In the genomic region with DNA sequence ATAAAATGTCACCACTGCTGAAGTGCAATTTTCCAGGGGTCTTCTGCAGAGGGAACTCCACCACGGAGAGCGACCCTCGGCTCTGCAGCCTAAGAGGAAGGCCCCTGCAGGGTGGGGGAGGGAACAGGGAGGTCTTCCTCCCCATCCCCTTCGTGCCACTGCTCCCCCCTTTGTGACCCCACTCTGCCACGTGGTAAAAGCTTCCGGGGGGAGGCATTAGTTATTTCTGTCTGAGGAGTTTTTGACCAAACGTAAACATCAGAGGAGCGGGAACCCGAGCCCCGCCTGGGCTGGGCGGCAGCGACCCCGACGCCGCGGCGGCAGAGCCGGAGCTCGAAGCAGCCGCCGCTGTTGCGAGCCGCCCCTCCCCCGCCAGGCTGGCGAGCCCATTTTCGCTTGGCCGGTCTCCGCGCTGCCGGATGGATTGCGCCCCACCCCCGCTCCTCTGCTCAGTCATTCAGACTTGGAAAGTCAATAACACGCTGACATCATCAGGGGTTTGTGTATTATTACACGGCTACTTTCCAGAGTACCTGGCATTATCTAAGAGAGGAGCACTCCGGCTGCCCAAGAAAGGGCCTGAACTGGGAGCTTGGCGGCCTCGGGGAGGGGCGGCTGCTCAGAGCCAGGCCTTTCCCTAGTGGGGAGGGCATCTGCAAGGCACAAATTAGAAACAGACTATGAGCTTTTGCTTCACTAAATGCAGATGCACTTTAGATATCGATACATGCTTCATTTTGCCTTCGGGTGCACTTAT, we compare ENCODE assay signal across 8 cellular contexts.
DNase-seq lines count a peak whose midpoint lies in the region; ATAC-seq and TF ChIP-seq lines count a peak whose summit lies in the region.

No MANE protein-coding gene starts in this region.

- H3K4me1 Mint-ChIP-seq in activated T-cell treated with anti-CD3 and anti-CD28 coated beads, Interleukin-2, amount 50 U/mL, for 72 hours (ENCODE audit: low read depth): peaks cover 63% of the 10 kb centered on the region

- peak overlapping the region; percentile 79 to 92 (median 90) for H3K27ac ChIP-seq in esophagus muscularis mucosa (replicated peaks in 1 of 4)

- H3K27me3 Mint-ChIP-seq in activated T-cell treated with anti-CD3 and anti-CD28 coated beads, Interleukin-2, amount 50 U/mL, for 72 hours (ENCODE audit: low read depth): no peaks in the 10 kb centered on the region

- H3K4me3 ChIP-seq in esophagus muscularis mucosa: peak overlapping the region; percentile 48 to 59 (median 50)

- WGBS in esophagus muscularis mucosa: under 1% methylated on average over 12 of the region's 40 CpGs

- DNase-seq in DMS53 treated with DMSO at 0.1 percent for 48 hours (lab: John Stamatoyannopoulos, UW; ENCODE audit: unreplicated experiment) (peak; percentile 90), KG1 (lab: John Stamatoyannopoulos, UW) (peak; percentile 95), esophagus muscularis mucosa (ENCODE audit: extremely low spot score) (peak; percentile 98), myocyte (ENCODE audit: low read depth) (peak; percentile 99)
- DNase-seq in activated T-cell treated with anti-CD3 and anti-CD28 coated beads, Interleukin-2, amount 50 U/mL, for 72 hours: peak; percentile 96 to 97
- DNase-seq in stimulated activated CD8-positive, alpha-beta memory T cell treated with anti-CD3 and anti-CD28 coated beads, Interleukin-7, amount 100 ng/mL, for 4 hours (ENCODE audit: low read depth in 2 of 2): peak; percentile 91

- intact Hi-C loops in esophagus muscularis mucosa (cut with DNase I): loop anchor here (1.0 to 10.0 kb wide), 5 partner anchors 162 to 965 kb away; a partner anchor contains a TSS

- ATAC-seq in GM21737 (IDR thresholded peaks at IDR 0.05; ENCODE audit: unreplicated experiment): peak; percentile 66
- peak; percentile 84 to 87 for ATAC-seq in activated T-cell treated with anti-CD3 and anti-CD28 coated beads, Interleukin-2, amount 50 U/mL, for 72 hours (replicated peaks in 1 of 2)

- TF ChIP-seq CTCF in esophagus muscularis mucosa (IDR thresholded peaks at IDR 0.05): peak in 1 of 3 experiments; percentile 33

- H3K27ac Mint-ChIP-seq in activated T-cell treated with anti-CD3 and anti-CD28 coated beads, Interleukin-2, amount 50 U/mL, for 72 hours: peak overlapping the region; percentile 95

- TF ChIP-seq POLR2A in esophagus muscularis mucosa (IDR thresholded peaks at IDR 0.05; ENCODE audit: low read depth): no peak

- H3K27me3 ChIP-seq in esophagus muscularis mucosa: no peaks in the 10 kb centered on the region

- H3K9me3 Mint-ChIP-seq in activated T-cell treated with anti-CD3 and anti-CD28 coated beads, Interleukin-2, amount 50 U/mL, for 72 hours: no peaks in the 10 kb centered on the region

- H3K9me3 ChIP-seq in esophagus muscularis mucosa: no peaks in the 10 kb centered on the region

- H3K36me3 Mint-ChIP-seq in activated T-cell treated with anti-CD3 and anti-CD28 coated beads, Interleukin-2, amount 50 U/mL, for 72 hours (ENCODE audit: insufficient read depth in 2 of 2): no peaks in the 10 kb centered on the region

- H3K4me1 ChIP-seq in esophagus muscularis mucosa: peaks cover 67 to 75% (median 72%) of the 10 kb centered on the region in 4 donors

- peak; percentile 93 for TF ChIP-seq EP300 in esophagus muscularis mucosa (IDR thresholded peaks at IDR 0.05)

- H3K36me3 ChIP-seq in esophagus muscularis mucosa: no peaks in the 10 kb centered on the region

- peak overlapping the region; percentile 77 to 89 for H3K4me3 Mint-ChIP-seq in activated T-cell treated with anti-CD3 and anti-CD28 coated beads, Interleukin-2, amount 50 U/mL, for 72 hours

TF ChIP-seq in PFSK-1, 5 proteins besides CTCF, POLR2A, EP300 and RAD21:
- TF ChIP-seq SIN3A (IDR thresholded peaks at IDR 0.05; ENCODE audit: borderline replicate concordance, insufficient read depth, low read length): no peak
- no peak; the same call in none of the 2 replicates for TF ChIP-seq POLR2AphosphoS5 (IDR thresholded peaks at IDR 0.05; ENCODE audit: low read depth, low read length)
- TF ChIP-seq TAF1 (IDR thresholded peaks at IDR 0.05; ENCODE audit: borderline replicate concordance, insufficient read depth, low read length): no peak
- TF ChIP-seq FOXP2 (optimal IDR thresholded peaks at IDR 0.05; ENCODE audit: borderline replicate concordance, extremely low read depth, extremely low read length, insufficient read depth): peak; percentile 98
- TF ChIP-seq, protein P1, sequence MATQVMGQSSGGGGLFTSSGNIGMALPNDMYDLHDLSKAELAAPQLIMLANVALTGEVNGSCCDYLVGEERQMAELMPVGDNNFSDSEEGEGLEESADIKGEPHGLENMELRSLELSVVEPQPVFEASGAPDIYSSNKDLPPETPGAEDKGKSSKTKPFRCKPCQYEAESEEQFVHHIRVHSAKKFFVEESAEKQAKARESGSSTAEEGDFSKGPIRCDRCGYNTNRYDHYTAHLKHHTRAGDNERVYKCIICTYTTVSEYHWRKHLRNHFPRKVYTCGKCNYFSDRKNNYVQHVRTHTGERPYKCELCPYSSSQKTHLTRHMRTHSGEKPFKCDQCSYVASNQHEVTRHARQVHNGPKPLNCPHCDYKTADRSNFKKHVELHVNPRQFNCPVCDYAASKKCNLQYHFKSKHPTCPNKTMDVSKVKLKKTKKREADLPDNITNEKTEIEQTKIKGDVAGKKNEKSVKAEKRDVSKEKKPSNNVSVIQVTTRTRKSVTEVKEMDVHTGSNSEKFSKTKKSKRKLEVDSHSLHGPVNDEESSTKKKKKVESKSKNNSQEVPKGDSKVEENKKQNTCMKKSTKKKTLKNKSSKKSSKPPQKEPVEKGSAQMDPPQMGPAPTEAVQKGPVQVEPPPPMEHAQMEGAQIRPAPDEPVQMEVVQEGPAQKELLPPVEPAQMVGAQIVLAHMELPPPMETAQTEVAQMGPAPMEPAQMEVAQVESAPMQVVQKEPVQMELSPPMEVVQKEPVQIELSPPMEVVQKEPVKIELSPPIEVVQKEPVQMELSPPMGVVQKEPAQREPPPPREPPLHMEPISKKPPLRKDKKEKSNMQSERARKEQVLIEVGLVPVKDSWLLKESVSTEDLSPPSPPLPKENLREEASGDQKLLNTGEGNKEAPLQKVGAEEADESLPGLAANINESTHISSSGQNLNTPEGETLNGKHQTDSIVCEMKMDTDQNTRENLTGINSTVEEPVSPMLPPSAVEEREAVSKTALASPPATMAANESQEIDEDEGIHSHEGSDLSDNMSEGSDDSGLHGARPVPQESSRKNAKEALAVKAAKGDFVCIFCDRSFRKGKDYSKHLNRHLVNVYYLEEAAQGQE (IDR thresholded peaks at IDR 0.05; ENCODE audit: insufficient read depth in 1 of 2, low read depth in 2 of 2, low read length in 2 of 2): peak in 1 of 2 experiments; percentile 64; a peak in 1 of 4 replicates

Comparison
In these comparisons a context has a peak if more than half of its experiments do, and no peak if none do; other contexts are left out.
1. Peak in every context shown above with its lines: DNase-seq, ATAC-seq, H3K4me3 ChIP-seq and H3K27ac ChIP-seq.